22 cellular contexts compared by ENCODE assay signal in the genomic region with DNA sequence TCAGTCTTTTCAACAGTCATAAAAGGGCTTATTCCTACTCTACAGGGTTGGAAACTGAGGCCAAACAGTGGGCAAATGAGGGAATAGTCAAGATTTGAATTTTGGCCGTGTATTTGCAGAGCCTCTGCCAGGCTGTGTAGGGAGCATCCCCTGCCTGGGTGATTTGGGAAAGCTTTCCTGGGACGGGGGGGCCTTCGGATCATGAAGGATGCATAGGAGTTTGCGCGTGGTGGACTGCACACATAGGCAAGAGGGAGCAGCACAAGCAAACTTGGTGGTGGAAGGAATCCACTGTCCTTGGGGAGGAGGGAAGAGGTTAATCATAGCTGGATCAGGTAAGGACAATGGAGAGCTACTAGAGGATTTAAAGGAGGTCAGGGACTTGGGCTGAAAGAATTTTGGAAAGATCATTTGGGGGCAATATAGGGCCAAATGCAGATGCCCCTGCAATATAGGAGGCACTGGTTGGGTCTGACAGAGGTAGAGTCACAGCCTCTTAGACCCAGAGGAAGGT. TPM values are rescaled to one million over a fixed set of nuclear protein-coding genes. Genes with fewer than 3 reads are reported as not detected.
DNase-seq lines count a peak whose midpoint lies in the region; ATAC-seq, FAIRE-seq and TF ChIP-seq lines count a peak whose summit lies in the region.
"Had no signal": no experiment of that assay in that cellular context is flagged by ENCODE, and none has a peak within 500 bp of the region (broad histone marks: within the 10 kb centered on the region; RNA-seq: fewer than 3 reads in every experiment).

No MANE protein-coding gene starts in this region.

- no peak for FAIRE-seq in K562 (lab: Jason Lieb, UNC)
- FAIRE-seq: astrocyte, frontal cortex, H1 had no signal

- ATAC-seq in K562 (no peak), HG02623 (IDR thresholded peaks at IDR 0.05; ENCODE audit: unreplicated experiment) (no peak)
- ATAC-seq: left ventricle myocardium superior had no signal

- intact Hi-C loops in K562 (cut with micrococcal nuclease) = no loop called here

- peaks cover 55% of the 10 kb centered on the region for H3K4me1 ChIP-seq in Loucy (ENCODE audit: insufficient read depth, low read length, poor library complexity, severe bottlenecking)
- H3K4me1 ChIP-seq in K562 (replicated peaks in 1 of 2; ENCODE audit: control insufficient read depth in 2 of 2, insufficient read depth in 2 of 2, low read length in 2 of 2) = peaks cover 27% of the 10 kb centered on the region in 2 experiments; a peak in 4 of 5 replicates
- H3K4me1 ChIP-seq: colonic mucosa had no signal

- no peaks in the 10 kb centered on the region for H3F3A ChIP-seq in Loucy (ENCODE audit: low read depth)

- H3K27me3 ChIP-seq in Loucy (ENCODE audit: insufficient read depth, low read length, poor library complexity, severe bottlenecking) (no peaks in the 10 kb centered on the region), K562 (ENCODE audit: control insufficient read depth in 2 of 2, insufficient read depth in 2 of 2, low read length in 2 of 2) (no peaks in the 10 kb centered on the region)
- H3K27me3 ChIP-seq: colonic mucosa had no signal

- H4K20me1 ChIP-seq in Loucy (ENCODE audit: insufficient read depth, low read length, poor library complexity, severe bottlenecking) (peaks cover 56% of the 10 kb centered on the region), K562 (replicated peaks; ENCODE audit: control insufficient read depth, insufficient read depth, low read length) (peaks cover 11% of the 10 kb centered on the region)

- H3K36me3 ChIP-seq in Loucy (ENCODE audit: insufficient read depth, low read length) (no peaks in the 10 kb centered on the region), K562 (ENCODE audit: control insufficient read depth, insufficient read depth, low read length) (peaks cover 21% of the 10 kb centered on the region; the same call in 2 of the 3 replicates)
- H3K36me3 ChIP-seq: colonic mucosa, spleen had no signal

- H3K79me2 ChIP-seq in Loucy (ENCODE audit: insufficient read depth, low read length) = peaks cover 71% of the 10 kb centered on the region
- peaks cover 74% of the 10 kb centered on the region for H3K79me2 ChIP-seq in K562 (ENCODE audit: control insufficient read depth, insufficient read depth, low read length)

- CTCF ChIA-PET in K562 (lab: Yijun Ruan, JAX; ENCODE audit: low intra/inter-chr PET ratio) = no interaction called here

- H3K4me3 Mint-ChIP-seq in activated T-cell treated with anti-CD3 and anti-CD28 coated beads, Interleukin-2, amount 50 U/mL, for 24 hours = peak overlapping the region; percentile 47
- peak overlapping the region; percentile 23 for H3K4me3 Mint-ChIP-seq in osteocyte (ENCODE audit: unreplicated experiment)

- H3K9me3 ChIP-seq in Loucy (ENCODE audit: insufficient read depth, low read depth, low read length) (no peaks in the 10 kb centered on the region), K562 (replicated peaks; ENCODE audit: control insufficient read depth, insufficient read depth, low read depth, low read length) (no peaks in the 10 kb centered on the region)
- H3K9me3 ChIP-seq: colonic mucosa, spleen had no signal

- H3K4me3 ChIP-seq in Loucy (ENCODE audit: low read length, poor library complexity, severe bottlenecking) (peak overlapping the region; percentile 88), K562 (no peak overlapping the region)
- H3K4me3 ChIP-seq: colonic mucosa had no signal

- no peak for TF ChIP-seq EP300 in K562 (IDR thresholded peaks at IDR 0.05; ENCODE audit: low read length)

- H3K9ac ChIP-seq in Loucy (ENCODE audit: low read depth, low read length, poor library complexity, severe bottlenecking) (peak overlapping the region; percentile 92), K562 (ENCODE audit: insufficient read depth in 1 of 2, low read depth in 2 of 2, low read length in 2 of 2) (peak overlapping the region in 1 of 2 experiments; percentile 73; a peak in 1 of 4 replicates)

- no peaks in the 10 kb centered on the region for H3K9me1 ChIP-seq in K562 (ENCODE audit: control insufficient read depth, insufficient read depth, low read length)

- H3K4me1 Mint-ChIP-seq in activated T-cell treated with anti-CD3 and anti-CD28 coated beads, Interleukin-2, amount 50 U/mL, for 24 hours (ENCODE audit: low read depth) = peaks cover 66% of the 10 kb centered on the region
- H3K4me1 Mint-ChIP-seq in osteocyte (ENCODE audit: unreplicated experiment) = peaks cover 46% of the 10 kb centered on the region

- BruUV-seq in K562 (replicated peaks; lab: Mats Ljungman, UMichigan) = no TSS peak

- H3K27ac ChIP-seq in K562 (ENCODE audit: extremely low read depth, low read depth, low read length) = no peak overlapping the region
- H3K27ac ChIP-seq: colonic mucosa, spleen had no signal

- peaks cover 43% of the 10 kb centered on the region for H3K36me3 Mint-ChIP-seq in activated T-cell treated with anti-CD3 and anti-CD28 coated beads, Interleukin-2, amount 50 U/mL, for 24 hours (ENCODE audit: low read depth)
- H3K36me3 Mint-ChIP-seq in osteocyte (ENCODE audit: unreplicated experiment) = no peaks in the 10 kb centered on the region

- H3K4me2 ChIP-seq in Loucy (ENCODE audit: low read depth, low read length, poor library complexity, severe bottlenecking) = peak overlapping the region; percentile 82
- 0 out of 2 replicates have a peak overlapping the region, but pooled peaks have one; percentile 22 for H3K4me2 ChIP-seq in K562 (ENCODE audit: insufficient read depth, low read length)

- no peaks in the 10 kb centered on the region for H3K9me2 ChIP-seq in Loucy (replicated peaks; ENCODE audit: low read depth, low read length)

- TF ChIP-seq CTCF in Loucy (conservative IDR thresholded peaks at IDR 0.05; ENCODE audit: low read length) (no peak), K562 (IDR thresholded peaks at IDR 0.05 in 2 of 3, conservative IDR thresholded peaks at IDR 0.05 in 1 of 3; ENCODE audit: insufficient read depth in 2 of 3, low read depth in 1 of 3, low read length in 3 of 3) (no peak), osteocyte (IDR thresholded peaks at IDR 0.05) (no peak)

- TF ChIP-seq RAD21 in K562 (CRISPR knock-in tag; conservative IDR thresholded peaks at IDR 0.05 in 1 of 2, IDR thresholded peaks at IDR 0.05 in 1 of 2) = no peak

- no peak overlapping the region for H2AFZ ChIP-seq in Loucy (ENCODE audit: low read length)
- no peak overlapping the region for H2AFZ ChIP-seq in K562 (ENCODE audit: low read depth, low read length)

- WGBS in K562 (ENCODE audit: insufficient coverage, low coverage, missing lambda C conversion rate) = 89% methylated on average over 4 of the region's 5 CpGs

- in situ Hi-C loops in K562 (cut with MboI) = no loop called here

- no peaks in the 10 kb centered on the region for H3K27me3 Mint-ChIP-seq in activated T-cell treated with anti-CD3 and anti-CD28 coated beads, Interleukin-2, amount 50 U/mL, for 24 hours
- H3K27me3 Mint-ChIP-seq in osteocyte (ENCODE audit: unreplicated experiment) = no peaks in the 10 kb centered on the region

- no peak for TF ChIP-seq POLR2A in K562 (conservative IDR thresholded peaks at IDR 0.05)

- DNase-seq in activated T-cell treated with anti-CD3 and anti-CD28 coated beads, Interleukin-2, amount 50 U/mL, for 24 hours = no peak
- no peak for DNase-seq in activated T-cell treated with anti-CD3 and anti-CD28 coated beads, Interleukin-2, amount 50 U/mL, for 48 hours
- no peak for DNase-seq in K562 (ENCODE audit: extremely low read depth in 1 of 4, low spot score in 3 of 4)
- peak; percentile 48 for DNase-seq in osteocyte (ENCODE audit: extremely low spot score, unreplicated experiment)
- DNase-seq in iPS-NIHi11 (ENCODE audit: low spot score) = no peak
- no peak for DNase-seq in NCI-H446 treated with DMSO at 0.1 percent for 48 hours (lab: John Stamatoyannopoulos, UW)
- DNase-seq: ACHN; colonic mucosa; GF-D8; left ventricle myocardium superior; NCI-H345; SHP77; spleen; stimulated activated naive CD4-positive, alpha-beta T cell treated with Interleukin-2 at 50 U/mL for 16 hours; T1000 had no signal

- POLR2A ChIA-PET in K562 (lab: Yijun Ruan, JAX) = no interaction called here

- H3K9me3 Mint-ChIP-seq in activated T-cell treated with anti-CD3 and anti-CD28 coated beads, Interleukin-2, amount 50 U/mL, for 24 hours = no peaks in the 10 kb centered on the region
- no peaks in the 10 kb centered on the region for H3K9me3 Mint-ChIP-seq in osteocyte (ENCODE audit: unreplicated experiment)

- H3K27ac Mint-ChIP-seq in activated T-cell treated with anti-CD3 and anti-CD28 coated beads, Interleukin-2, amount 50 U/mL, for 24 hours = peak overlapping the region; percentile 3
- H3K27ac Mint-ChIP-seq in osteocyte (ENCODE audit: unreplicated experiment) = no peak overlapping the region

RNA-seq across cellular contexts. Expression of a gene that starts 2.5 kb away (rescaled TPM):
- total RNA-seq in K562 (2011; cell fraction: chromatin; rRNA removed; ENCODE audit: low replicate concordance) = 110 and 162 TPM in 2 replicates
- 64.7 and 74.2 TPM in 2 replicates for total RNA-seq in K562 (2011; cell fraction: nucleolus; rRNA removed)
- total RNA-seq in K562 (2011; cell fraction: nucleoplasm; rRNA removed) = 91.5 and 148 TPM in 2 replicates
- total RNA-seq in K562 (2014; rRNA removed) (28.0 and 30.9 TPM in 2 replicates), K562 (2014; rRNA removed; fragmentation: Illumina TruSeq; extraction: Trizol) (27.1 and 30.2 TPM in 2 replicates), K562 (2015; rRNA removed; fragmentation: Illumina TruSeq; extraction: Trizol) (26.4 and 26.5 TPM in 2 replicates), K562 (2021) (36.3 and 38.3 TPM in 2 replicates), osteocyte (80.2 and 88.6 TPM in 2 replicates)
- polyA plus RNA-seq in K562 (2011; rRNA removed) (75.5 and 80.5 TPM in 2 replicates), K562 (2014; fragmentation: Illumina TruSeq; extraction: Trizol) (59.4 and 78.9 TPM in 2 replicates), K562 (2014; fragmentation: Nextera tagmentation; extraction: Ambion mirVana) (1 to 10 TPM; 3.4 to 6.2 TPM), K562 (2014; rRNA removed) (29.4 and 36.2 TPM in 2 replicates)
- polyA plus RNA-seq in K562 (2011; cell fraction: cytosol; rRNA removed) = 35.6 and 71.0 TPM in 2 replicates
- polyA plus RNA-seq in K562 (2011; cell fraction: nucleus; rRNA removed) = 49.7 and 103 TPM in 2 replicates
- polyA plus RNA-seq in K562 (2012) = 30.7 and 33.4 TPM in 2 replicates
- 87.3 and 110 TPM in 2 replicates for polyA minus RNA-seq in K562 (2011; rRNA and poly(A)+ RNA removed)
- 29.1 and 39.5 TPM in 2 replicates for polyA minus RNA-seq in K562 (2011; cell fraction: cytosol; rRNA and poly(A)+ RNA removed)
- 15.2 and 37.9 TPM in 2 replicates for polyA minus RNA-seq in K562 (2011; cell fraction: nucleus; rRNA and poly(A)+ RNA removed)

RNA-seq across cellular contexts. Expression of a gene that starts 35.2 kb away (rescaled TPM):
- total RNA-seq in K562 (2011; cell fraction: chromatin; rRNA removed; ENCODE audit: low replicate concordance) = 27.2 and 64.0 TPM in 2 replicates
- 34.3 and 43.7 TPM in 2 replicates for total RNA-seq in K562 (2011; cell fraction: nucleolus; rRNA removed)
- total RNA-seq in K562 (2011; cell fraction: nucleoplasm; rRNA removed) = 23.7 and 26.5 TPM in 2 replicates
- total RNA-seq in K562 (2014; rRNA removed) (16.7 and 18.7 TPM in 2 replicates), K562 (2014; rRNA removed; fragmentation: Illumina TruSeq; extraction: Trizol) (7.0 and 11.3 TPM in 2 replicates), K562 (2015; rRNA removed; fragmentation: Illumina TruSeq; extraction: Trizol) (13.8 and 15.3 TPM in 2 replicates), K562 (2021) (22.4 and 24.7 TPM in 2 replicates), osteocyte (45.2 and 51.1 TPM in 2 replicates)
- polyA plus RNA-seq in K562 (2011; rRNA removed) (18.0 and 35.5 TPM in 2 replicates), K562 (2014; fragmentation: Illumina TruSeq; extraction: Trizol) (14.0 and 15.4 TPM in 2 replicates), K562 (2014; fragmentation: Nextera tagmentation; extraction: Ambion mirVana) (10 to 100 TPM in 1 of 2 experiments, 1 to 10 TPM in 1; 6.8 to 10.2 TPM), K562 (2014; rRNA removed) (19.2 and 19.6 TPM in 2 replicates)
- polyA plus RNA-seq in K562 (2011; cell fraction: cytosol; rRNA removed) = 25.3 and 30.6 TPM in 2 replicates
- 115 and 170 TPM in 2 replicates for polyA plus RNA-seq in K562 (2011; cell fraction: nucleus; rRNA removed)
- polyA plus RNA-seq in K562 (2012) = 18.7 and 36.5 TPM in 2 replicates
- 18.7 and 22.6 TPM in 2 replicates for polyA minus RNA-seq in K562 (2011; rRNA and poly(A)+ RNA removed)
- polyA minus RNA-seq in K562 (2011; cell fraction: cytosol; rRNA and poly(A)+ RNA removed) = 15.3 and 31.1 TPM in 2 replicates
- polyA minus RNA-seq in K562 (2011; cell fraction: nucleus; rRNA and poly(A)+ RNA removed) = 24.4 and 39.9 TPM in 2 replicates

RNA-seq across cellular contexts. Expression of a gene that starts 35.3 kb away (rescaled TPM):
- total RNA-seq in K562 (2011; cell fraction: chromatin; rRNA removed; ENCODE audit: low replicate concordance) = 10.2 and 20.9 TPM in 2 replicates
- total RNA-seq in K562 (2011; cell fraction: nucleolus; rRNA removed) = 24.3 and 24.6 TPM in 2 replicates
- total RNA-seq in K562 (2011; cell fraction: nucleoplasm; rRNA removed) = 14.3 and 20.0 TPM in 2 replicates
- 6.2 and 6.4 TPM in 2 replicates for total RNA-seq in K562 (2014; rRNA removed)
- total RNA-seq in K562 (2014; rRNA removed; fragmentation: Illumina TruSeq; extraction: Trizol) = 1.5 and 2.0 TPM in 2 replicates
- 2.4 and 2.9 TPM in 2 replicates for total RNA-seq in K562 (2015; rRNA removed; fragmentation: Illumina TruSeq; extraction: Trizol)
- 8.9 and 9.4 TPM in 2 replicates for total RNA-seq in K562 (2021)
- polyA plus RNA-seq in K562 (2011; rRNA removed) = 7.4 and 20.2 TPM in 2 replicates
- polyA plus RNA-seq in K562 (2011; cell fraction: cytosol; rRNA removed) = 12.4 and 18.8 TPM in 2 replicates
- polyA plus RNA-seq in K562 (2011; cell fraction: nucleus; rRNA removed) = 117 and 147 TPM in 2 replicates
- 8.6 and 18.7 TPM in 2 replicates for polyA plus RNA-seq in K562 (2012)
- polyA plus RNA-seq in K562 (2014; fragmentation: Illumina TruSeq; extraction: Trizol) = 4.3 and 5.9 TPM in 2 replicates
- polyA plus RNA-seq in K562 (2014; fragmentation: Nextera tagmentation; extraction: Ambion mirVana) = 1 to 10 TPM; 1.6 to 3.2 TPM
- polyA plus RNA-seq in K562 (2014; rRNA removed) = 11.5 and 12.5 TPM in 2 replicates
- 0.60 and 1.3 TPM in 2 replicates for polyA minus RNA-seq in K562 (2011; rRNA and poly(A)+ RNA removed)
- 2.9 and 10.5 TPM in 2 replicates for polyA minus RNA-seq in K562 (2011; cell fraction: cytosol; rRNA and poly(A)+ RNA removed)
- 17.8 and 20.9 TPM in 2 replicates for polyA minus RNA-seq in K562 (2011; cell fraction: nucleus; rRNA and poly(A)+ RNA removed)
- total RNA-seq in osteocyte = 68.3 and 80.8 TPM in 2 replicates

RNA-seq across cellular contexts. Expression of a gene that starts 59.6 kb away (rescaled TPM):
- 0.21 TPM in 1 of 2 replicates, not detected in the other for total RNA-seq in K562 (2011; cell fraction: chromatin; rRNA removed; ENCODE audit: low replicate concordance)
- not detected in 2 replicates for total RNA-seq in K562 (2011; cell fraction: nucleolus; rRNA removed)
- total RNA-seq in K562 (2011; cell fraction: nucleoplasm; rRNA removed) = not detected in 2 replicates
- total RNA-seq in K562 (2014; rRNA removed) (not detected in 2 replicates), K562 (2014; rRNA removed; fragmentation: Illumina TruSeq; extraction: Trizol) (not detected in 2 replicates), K562 (2015; rRNA removed; fragmentation: Illumina TruSeq; extraction: Trizol) (not detected in 2 replicates), K562 (2021) (not detected in 2 replicates), osteocyte (not detected in 2 replicates)
- polyA plus RNA-seq in K562 (2011; rRNA removed) (not detected in 2 replicates), K562 (2014; fragmentation: Illumina TruSeq; extraction: Trizol) (not detected in 2 replicates), K562 (2014; fragmentation: Nextera tagmentation; extraction: Ambion mirVana) (not detected), K562 (2014; rRNA removed) (not detected in 2 replicates)
- polyA plus RNA-seq in K562 (2011; cell fraction: cytosol; rRNA removed) = not detected in 2 replicates
- not detected in 2 replicates for polyA plus RNA-seq in K562 (2011; cell fraction: nucleus; rRNA removed)
- polyA plus RNA-seq in K562 (2012) = not detected in 2 replicates
- not detected in 2 replicates for polyA minus RNA-seq in K562 (2011; rRNA and poly(A)+ RNA removed)
- polyA minus RNA-seq in K562 (2011; cell fraction: cytosol; rRNA and poly(A)+ RNA removed) = not detected in 2 replicates
- not detected in 2 replicates for polyA minus RNA-seq in K562 (2011; cell fraction: nucleus; rRNA and poly(A)+ RNA removed)
- total RNA-seq: astrocyte, colonic mucosa, frontal cortex, H1, left ventricle myocardium superior, pulmonary artery endothelial cell, spleen, urinary bladder had no signal
- polyA plus RNA-seq: H1, spleen, urinary bladder had no signal
